ENCODE assay signal across 8 cellular contexts in genomic region chr6:89432875-89433636, GRCh38. TPM values are rescaled to one million over a fixed set of nuclear protein-coding genes. Genes with fewer than 3 reads are reported as not detected.
A peak's percentile ranks its signal among the peaks of the same experiment; 100 is the strongest.
DNase-seq lines count a peak whose midpoint lies in the region; ATAC-seq, FAIRE-seq and TF ChIP-seq lines count a peak whose summit lies in the region.

Gene ANKRD6 (plus strand): TSS chr6:89433152. CDS start chr6:89566977, 133,825 bp downstream.

- CTCF ChIA-PET in A549 (lab: Yijun Ruan, JAX) = interaction anchor here (0.6 to 2.4 kb wide), 21 partner anchors 9 to 360 kb away, joined by 3 to 19 read pairs (median 4); no protein-coding TSS in a partner anchor

- peak; percentile 96 to 97 for ATAC-seq in A549
- ATAC-seq in GM18502 (IDR thresholded peaks at IDR 0.05; ENCODE audit: poor library complexity, unreplicated experiment) = peak; percentile 92
- peak; percentile 90 for ATAC-seq in HG02981 (IDR thresholded peaks at IDR 0.05; ENCODE audit: unreplicated experiment)

- H3K9me3 ChIP-seq in A549 = no peaks in the 10 kb centered on the region

- WGBS in A549 (ENCODE audit: missing lambda C conversion rate) = 6% methylated on average over 2 of the region's 86 CpGs
- 0 to 1% methylated on average over 33 to 34 of the region's 86 CpGs for WGBS in lower leg skin, 2 donors

- no peaks in the 10 kb centered on the region for H3K36me3 Mint-ChIP-seq in activated CD4-positive, alpha-beta T cell treated with anti-CD3 and anti-CD28 coated beads, Interleukin-2, amount 10 ng/mL, durations not matched to agents 24 days and 14 days (ENCODE audit: low read depth)

- peak within 1 kb of the TSS; percentile 84 for H3K4me3 ChIP-seq in A549
- H3K4me3 ChIP-seq in lower leg skin (ENCODE audit: low read depth, poor library complexity, severe bottlenecking) = peak within 1 kb of the TSS; percentile 58

- intact Hi-C loops in activated CD4-positive, alpha-beta T cell treated with anti-CD3 and anti-CD28 coated beads, Interleukin-2, amount 10 ng/mL, durations not matched to agents 24 days and 14 days (cut with micrococcal nuclease) = loop anchor here (1.0 to 10.0 kb wide), 5 partner anchors 44 to 392 kb away; partner anchors contain the start of genes CASP8AP2 and LYRM2
- intact Hi-C loops in lower leg skin (cut with DNase I; ENCODE audit: low total_unique reads) = loop anchor here (10.0 kb wide), 1 partner anchor 182 kb away; no protein-coding TSS in a partner anchor

- DNase-seq in A549 (ENCODE audit: low read depth in 1 of 2, low spot score in 1 of 2) = peak; percentile 39 to 46
- DNase-seq in NCI-H2196 treated with DMSO at 0.1 percent for 48 hours (lab: John Stamatoyannopoulos, UW; ENCODE audit: unreplicated experiment) = peak; percentile 64
- peak; percentile 96 for DNase-seq in activated CD4-positive, alpha-beta T cell treated with anti-CD3 and anti-CD28 coated beads, Interleukin-2, amount 10 ng/mL, durations not matched to agents 24 days and 14 days
- DNase-seq in dermis blood vessel endothelial cell = peak; percentile 66
- peak; percentile 41 to 94 for DNase-seq in lower leg skin (ENCODE audit: low spot score in 2 of 2)
- DNase-seq in stimulated activated CD4-positive, alpha-beta T cell treated with anti-CD3 and anti-CD28 coated beads, Interleukin-4, amount 100 ng/mL, for 48 hours (ENCODE audit: low read depth in 2 of 2) = peak; percentile 75 to 84

- peak within 1 kb of the TSS; percentile 75 to 88 for H3K27ac ChIP-seq in A549

- FAIRE-seq in A549 (lab: Jason Lieb, UNC) = no peak

- peaks cover 14% of the 10 kb centered on the region for H3K4me1 Mint-ChIP-seq in activated CD4-positive, alpha-beta T cell treated with anti-CD3 and anti-CD28 coated beads, Interleukin-2, amount 10 ng/mL, durations not matched to agents 24 days and 14 days

- POLR2A ChIA-PET in A549 (lab: Yijun Ruan, JAX) = no interaction called here

- peak within 1 kb of the TSS; percentile 84 for H3K4me3 Mint-ChIP-seq in activated CD4-positive, alpha-beta T cell treated with anti-CD3 and anti-CD28 coated beads, Interleukin-2, amount 10 ng/mL, durations not matched to agents 24 days and 14 days

- H3K4me2 ChIP-seq in A549 = peak within 1 kb of the TSS; percentile 94

- no peaks in the 10 kb centered on the region for H3K4me1 ChIP-seq in A549

- peaks cover 48% of the 10 kb centered on the region for H3K27me3 Mint-ChIP-seq in activated CD4-positive, alpha-beta T cell treated with anti-CD3 and anti-CD28 coated beads, Interleukin-2, amount 10 ng/mL, durations not matched to agents 24 days and 14 days

- TF ChIP-seq CTCF in A549 (IDR thresholded peaks at IDR 0.05) (peak; percentile 87), lower leg skin (IDR thresholded peaks at IDR 0.05) (no peak)

- H3K9me3 Mint-ChIP-seq in activated CD4-positive, alpha-beta T cell treated with anti-CD3 and anti-CD28 coated beads, Interleukin-2, amount 10 ng/mL, durations not matched to agents 24 days and 14 days = no peaks in the 10 kb centered on the region

- peak; percentile 67 to 90 for TF ChIP-seq RAD21 in A549 (conservative IDR thresholded peaks at IDR 0.05 in 1 of 2, IDR thresholded peaks at IDR 0.05 in 1 of 2)

- TF ChIP-seq POLR2A in A549 (IDR thresholded peaks at IDR 0.05; ENCODE audit: low read length) (no peak), lower leg skin (IDR thresholded peaks at IDR 0.05) (no peak)

- no peak for TF ChIP-seq EP300 in A549 (IDR thresholded peaks at IDR 0.05)

- peak within 1 kb of the TSS; percentile 66 for H3K27ac Mint-ChIP-seq in activated CD4-positive, alpha-beta T cell treated with anti-CD3 and anti-CD28 coated beads, Interleukin-2, amount 10 ng/mL, durations not matched to agents 24 days and 14 days

TF ChIP-seq in A549, 52 proteins besides CTCF, POLR2A, EP300 and RAD21:
- TF ChIP-seq CBX8 (IDR thresholded peaks at IDR 0.05) (no peak), SMC3 (IDR thresholded peaks at IDR 0.05) (peak; percentile 78), ZC3H11A (IDR thresholded peaks at IDR 0.05) (no peak), PHF8 (IDR thresholded peaks at IDR 0.05; ENCODE audit: borderline replicate concordance, low read depth) (peak; percentile 46; the same call in 1 of the 2 replicates), CHD2 (IDR thresholded peaks at IDR 0.05; ENCODE audit: low read length, partially characterized antibody) (peak; percentile 63), REST (IDR thresholded peaks at IDR 0.05) (peak; percentile 57)

RNA-seq across cellular contexts. Expression of gene ANKRD6, which starts in this region (rescaled TPM):
- polyA plus RNA-seq in A549 (2011; rRNA removed) (2.9 and 3.6 TPM in 2 replicates), A549 (2017; fragmentation: RNase III; extraction: RNeasy Plus Mini Kit Qiagen cat#74134 plus additional on column Dnase treatment) (2.1 to 2.5 TPM (median 2.2 TPM) in 3 replicates)
- 1.4 and 2.1 TPM in 2 replicates for polyA plus RNA-seq in A549 (2012; cell fraction: cytosol; rRNA removed)
- polyA plus RNA-seq in A549 (2012; cell fraction: nucleus; rRNA removed) = 3.1 and 3.6 TPM in 2 replicates
- 4.1 and 6.4 TPM in 2 replicates for polyA minus RNA-seq in A549 (2011; rRNA and poly(A)+ RNA removed)
- total RNA-seq in activated CD4-positive, alpha-beta T cell treated with anti-CD3 and anti-CD28 coated beads, Interleukin-2, amount 10 ng/mL, durations not matched to agents 24 days and 14 days = 2.4 and 2.8 TPM in 2 replicates
- total RNA-seq in dermis blood vessel endothelial cell (12.1 and 13.6 TPM in 2 replicates), lower leg skin (1 to 10 TPM; 3.2 to 6.7 (median 4.8) TPM)

Comparison
In these comparisons a context has a peak if more than half of its experiments do, and no peak if none do; other contexts are left out.
1. Peak in every context shown above with its lines: DNase-seq, ATAC-seq, H3K4me3 ChIP-seq and H3K27ac ChIP-seq.
2. DNase-seq: peak in every context shown above with its lines; median percentile 96 in activated CD4-positive, alpha-beta T cell treated with anti-CD3 and anti-CD28 coated beads, Interleukin-2, amount 10 ng/mL, durations not matched to agents 24 days and 14 days; 80 in stimulated activated CD4-positive, alpha-beta T cell treated with anti-CD3 and anti-CD28 coated beads, Interleukin-4, amount 100 ng/mL, for 48 hours; 68 in lower leg skin; 66 in dermis blood vessel endothelial cell; 64 in NCI-H2196 treated with DMSO at 0.1 percent for 48 hours; 42 in A549.